2 cellular contexts compared by ENCODE assay signal in genomic region chr7:128859232-128860157, GRCh38.
TF ChIP-seq lines count a peak whose summit lies in the region.

No MANE protein-coding gene starts in this region.

TF ChIP-seq in Ishikawa, 13 proteins besides CTCF, POLR2A, EP300 and RAD21:
- TF ChIP-seq NFIC (IDR thresholded peaks at IDR 0.05) (0 out of 2 replicates have a peak, but pooled peaks have one; percentile 6), YY1 (IDR thresholded peaks at IDR 0.05; ENCODE audit: low read depth) (no peak)

TF ChIP-seq in H1, 55 proteins besides CTCF, POLR2A, EP300 and RAD21:
- TF ChIP-seq RXRA (IDR thresholded peaks at IDR 0.05; ENCODE audit: insufficient read depth, low read depth, low read length) (no peak), NANOG (IDR thresholded peaks at IDR 0.05; ENCODE audit: insufficient read depth, low read depth, low read length, poor library complexity, severe bottlenecking) (no peak), PHF8 (conservative IDR thresholded peaks at IDR 0.05; ENCODE audit: low read depth, low read length) (no peak), SP4 (IDR thresholded peaks at IDR 0.05; ENCODE audit: low read length) (no peak), ASH2L (IDR thresholded peaks at IDR 0.05; ENCODE audit: low read length) (no peak), CEBPB (IDR thresholded peaks at IDR 0.05; ENCODE audit: low read depth, low read length) (no peak), RNF2 (IDR thresholded peaks at IDR 0.05; ENCODE audit: borderline replicate concordance, low read depth, low read length, missing control alignments, poor library complexity, severe bottlenecking) (no peak), JUN (IDR thresholded peaks at IDR 0.05; ENCODE audit: low read depth, low read length) (no peak), NRF1 (IDR thresholded peaks at IDR 0.05; ENCODE audit: low read depth, low read length) (no peak), TCF12 (IDR thresholded peaks at IDR 0.05; ENCODE audit: low read depth, low read length) (no peak), CREB1 (IDR thresholded peaks at IDR 0.05) (no peak), SRF (IDR thresholded peaks at IDR 0.05; ENCODE audit: low read depth, low read length) (no peak), JUND (IDR thresholded peaks at IDR 0.05; ENCODE audit: low read length) (no peak), CHD7 (IDR thresholded peaks at IDR 0.05; ENCODE audit: insufficient replicate concordance, low read length) (no peak), E2F6 (IDR thresholded peaks at IDR 0.05) (no peak), FOSL1 (IDR thresholded peaks at IDR 0.05; ENCODE audit: insufficient read depth, low read depth, low read length) (no peak), SAP30 (IDR thresholded peaks at IDR 0.05; ENCODE audit: insufficient read depth, insufficient replicate concordance, low read length) (no peak), SIRT6 (IDR thresholded peaks at IDR 0.05; ENCODE audit: low read length) (no peak), POU5F1 (IDR thresholded peaks at IDR 0.05; ENCODE audit: low read depth, low read length) (no peak)
TF ChIP-seq in H1: peak in this region for 0.
